Comparison of ENCODE assay signal across 17 cellular contexts in genomic region chr5:102229685-102230084, GRCh38.
DNase-seq lines count a peak whose midpoint lies in the region; ATAC-seq, FAIRE-seq and TF ChIP-seq lines count a peak whose summit lies in the region.
"Had no signal": no experiment of that assay in that cellular context is flagged by ENCODE, and none has a peak within 500 bp of the region (broad histone marks: within the 10 kb centered on the region; RNA-seq: fewer than 3 reads in every experiment).

No MANE protein-coding gene starts in this region.

- peak overlapping the region; percentile 16 to 57 (median 35); a peak in 16 of 22 replicates for H3K4me2 ChIP-seq in BLaER1 treated with 17β-estradiol and CSF1 and Interleukin-3, amounts not matched to agents 10 nM and 100 nM
- no peak overlapping the region for H3K4me2 ChIP-seq in OCI-LY3 (ENCODE audit: low read length)

- H3K9me3 ChIP-seq in BLaER1 treated with 17β-estradiol and CSF1 and Interleukin-3, amounts not matched to agents 10 nM and 100 nM (replicated peaks in 1 of 11): peaks cover 0 to 5% (median 0%) of the 10 kb centered on the region in 11 experiments; a peak in 2 of 22 replicates
- no peaks in the 10 kb centered on the region for H3K9me3 ChIP-seq in OCI-LY3 (ENCODE audit: insufficient read depth, low read length)
- H3K9me3 ChIP-seq: sigmoid colon had no signal

- DNase-seq in GM19239 (ENCODE audit: insufficient read length, low spot score) (no peak), left kidney (ENCODE audit: low read depth, low spot score) (peak; percentile 62), HK-2 (ENCODE audit: unreplicated experiment) (no peak), cerebellum (ENCODE audit: low spot score) (no peak), Right ventricle myocardium superior (no peak)
- DNase-seq: activated CD4-positive, CD25-positive, alpha-beta regulatory T cell treated with anti-CD3 and anti-CD28 coated beads, Interleukin-2, amount 50 U/mL, for 72 hours; COR-L47; cortex of kidney; EL; foreskin fibroblast; MM.1S; NCI-H526 treated with DMSO at 0.1 percent for 48 hours; sigmoid colon; stimulated activated CD4-positive, alpha-beta T cell treated with anti-CD3 and anti-CD28 coated beads, Interleukin-2, amount 100 ng/mL, for 24 hours had no signal

- no peak overlapping the region for H3K4me3 ChIP-seq in BLaER1 treated with 17β-estradiol and CSF1 and Interleukin-3, amounts not matched to agents 10 nM and 100 nM
- no peak overlapping the region for H3K4me3 ChIP-seq in OCI-LY3 (ENCODE audit: low read length)
- H3K4me3 ChIP-seq: sigmoid colon had no signal

- H3K9ac ChIP-seq in BLaER1 treated with 17β-estradiol and CSF1 and Interleukin-3, amounts not matched to agents 10 nM and 100 nM: 0 out of 22 replicates have a peak overlapping the region, but pooled peaks of 1 of the 11 experiments have one; percentile 11
- H3K9ac ChIP-seq in OCI-LY3 (ENCODE audit: low read length): no peak overlapping the region

- TF ChIP-seq CTCF in OCI-LY3 (IDR thresholded peaks at IDR 0.05; ENCODE audit: low read depth, low read length): no peak

- no peaks in the 10 kb centered on the region for H4K20me1 ChIP-seq in BLaER1 treated with 17β-estradiol and CSF1 and Interleukin-3, amounts not matched to agents 10 nM and 100 nM
- H4K20me1 ChIP-seq in OCI-LY3 (ENCODE audit: insufficient read depth, low read length): no peaks in the 10 kb centered on the region

- intact Hi-C loops in Right ventricle myocardium superior (cut with DNase I): no loop called here

- no peak for ATAC-seq in Right ventricle myocardium superior (ENCODE audit: poor library complexity)

- peak overlapping the region in 10 of 11 experiments; percentile 18 to 80 (median 68); a peak in 18 of 22 replicates for H3K27ac ChIP-seq in BLaER1 treated with 17β-estradiol and CSF1 and Interleukin-3, amounts not matched to agents 10 nM and 100 nM
- no peak overlapping the region for H3K27ac ChIP-seq in OCI-LY3 (ENCODE audit: low read length)
- H3K27ac ChIP-seq: sigmoid colon had no signal

- H3K4me1 ChIP-seq in BLaER1 treated with 17β-estradiol and CSF1 and Interleukin-3, amounts not matched to agents 10 nM and 100 nM: peaks cover 0 to 12% (median 9%) of the 10 kb centered on the region in 10 experiments; a peak in 16 of 20 replicates
- peaks cover 5% of the 10 kb centered on the region; the same call in 1 of the 2 replicates for H3K4me1 ChIP-seq in OCI-LY3 (ENCODE audit: low read length)
- H3K4me1 ChIP-seq: sigmoid colon had no signal

- H3K36me3 ChIP-seq in BLaER1 treated with 17β-estradiol and CSF1 and Interleukin-3, amounts not matched to agents 10 nM and 100 nM: no peaks in the 10 kb centered on the region
- no peaks in the 10 kb centered on the region for H3K36me3 ChIP-seq in OCI-LY3 (replicated peaks; ENCODE audit: low read depth, low read length)
- H3K36me3 ChIP-seq: sigmoid colon had no signal

- H2AFZ ChIP-seq in OCI-LY3 (ENCODE audit: low read depth, low read length): peak overlapping the region; percentile 30; the same call in 1 of the 2 replicates

- H3K79me2 ChIP-seq in OCI-LY3 (ENCODE audit: low read length): no peaks in the 10 kb centered on the region

- H3K27me3 ChIP-seq in BLaER1 treated with 17β-estradiol and CSF1 and Interleukin-3, amounts not matched to agents 10 nM and 100 nM: no peaks in the 10 kb centered on the region
- no peaks in the 10 kb centered on the region for H3K27me3 ChIP-seq in OCI-LY3 (ENCODE audit: low read depth, low read length)
- H3K27me3 ChIP-seq: sigmoid colon had no signal

- FAIRE-seq in GM19239 (lab: Jason Lieb, UNC): peak; percentile 47
- FAIRE-seq: endothelial cell of umbilical vein had no signal
